ENCODE assay signal across 1 cellular context in genomic region chr11:119099707-119100106, GRCh38.
TF ChIP-seq lines count a peak whose summit lies in the region.

No MANE protein-coding gene starts in this region.

TF ChIP-seq in GM23338, 12 proteins besides CTCF, POLR2A, EP300 and RAD21 (continued from another document):
- TF ChIP-seq ZNF462 (CRISPR knock-in tag; IDR thresholded peaks at IDR 0.05) (no peak), NANOG (IDR thresholded peaks at IDR 0.05; ENCODE audit: borderline replicate concordance) (no peak), STAT1 (IDR thresholded peaks at IDR 0.05; ENCODE audit: unreplicated experiment) (no peak), EZH2 (IDR thresholded peaks at IDR 0.05; ENCODE audit: low read depth, unreplicated experiment) (no peak), ZNF331 (CRISPR knock-in tag; IDR thresholded peaks at IDR 0.05; ENCODE audit: low read depth) (no peak), CREB1 (CRISPR knock-in tag; IDR thresholded peaks at IDR 0.05; ENCODE audit: low read depth) (no peak), ZNF114 (CRISPR knock-in tag; IDR thresholded peaks at IDR 0.05) (no peak), EZH2phosphoT487 (IDR thresholded peaks at IDR 0.05; ENCODE audit: unreplicated experiment) (no peak), POLR2AphosphoS5 (IDR thresholded peaks at IDR 0.05; ENCODE audit: low read depth) (no peak), ETS1 (IDR thresholded peaks at IDR 0.05) (no peak)
